In the genomic region with DNA sequence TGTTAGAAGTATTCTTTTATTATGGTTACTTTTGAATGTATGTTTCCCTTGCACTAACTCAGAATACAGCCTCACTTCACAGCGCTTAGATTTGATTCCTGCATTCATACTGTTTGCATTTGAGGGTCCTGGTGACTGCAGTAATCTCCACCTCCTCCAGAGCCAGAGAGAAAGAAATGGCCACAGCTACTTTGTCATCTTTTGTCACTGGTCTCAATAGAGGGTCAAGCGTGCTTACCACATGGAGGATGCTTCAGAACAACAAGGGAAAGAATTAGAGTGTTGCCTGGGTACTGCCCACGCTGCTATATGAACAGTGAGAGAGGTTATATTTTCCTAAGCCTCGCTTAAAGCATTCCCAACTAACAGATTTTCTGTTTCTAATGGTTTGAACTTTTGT, we compare ENCODE assay signal across 22 cellular contexts.
"Had no signal": no experiment of that assay in that cellular context is flagged by ENCODE, and none has a peak within 500 bp of the region (broad histone marks: within the 10 kb centered on the region; RNA-seq: fewer than 3 reads in every experiment).

No MANE protein-coding gene starts in this region.

- H3K4me1 Mint-ChIP-seq: activated CD4-positive, alpha-beta T cell treated with anti-CD3 and anti-CD28 coated beads, Interleukin-2, amount 10 ng/mL, durations not matched to agents 7 days and 5 days had no signal

- H3K4me2 ChIP-seq: KMS-11 had no signal

- H3K27ac Mint-ChIP-seq: activated CD4-positive, alpha-beta memory T cell treated with anti-CD3 and anti-CD28 coated beads for 36 hours; activated CD4-positive, alpha-beta T cell treated with anti-CD3 and anti-CD28 coated beads, Interleukin-2, amount 10 ng/mL, durations not matched to agents 7 days and 5 days; activated naive CD4-positive, alpha-beta T cell treated with anti-CD3 and anti-CD28 coated beads for 36 hours; activated naive CD8-positive, alpha-beta T cell had no signal

- ATAC-seq: activated T-cell treated with anti-CD3 and anti-CD28 coated beads, Interleukin-2, amount 50 U/mL, for 4 hours had no signal

- H3K36me3 ChIP-seq: brain microvascular endothelial cell, MG63 had no signal

- DNase-seq: activated CD4-positive, alpha-beta memory T cell treated with anti-CD3 and anti-CD28 coated beads for 36 hours; activated CD4-positive, alpha-beta T cell treated with anti-CD3 and anti-CD28 coated beads, Interleukin-2, amount 10 ng/mL, durations not matched to agents 7 days and 5 days; activated CD4-positive, CD25-positive, alpha-beta regulatory T cell; activated CD8-positive, alpha-beta memory T cell treated with anti-CD3 and anti-CD28 coated beads for 24 hours; activated effector memory CD4-positive, alpha-beta T cell treated with anti-CD3 and anti-CD28 coated beads, Interleukin-2, amount 50 U/mL, for 16 hours; activated naive CD4-positive, alpha-beta T cell treated with anti-CD3 and anti-CD28 coated beads for 36 hours; activated T-cell treated with anti-CD3 and anti-CD28 coated beads, Interleukin-2, amount 50 U/mL, for 4 hours; amygdala; brain microvascular endothelial cell; MG63; MV-4-11; NCI-H1092 treated with DMSO at 0.1 percent for 48 hours; NCI-H1417 treated with DMSO at 0.1 percent for 48 hours; NCI-H1694; NCI-H2029; NCI-H345; NCI-H510A treated with DMSO at 0.1 percent for 48 hours; SHP77 treated with DMSO at 0.1 percent for 48 hours; T-helper 1 cell had no signal

- H3K27ac ChIP-seq: brain microvascular endothelial cell, KMS-11, VCaP had no signal

- H3K4me3 Mint-ChIP-seq: activated CD4-positive, alpha-beta memory T cell treated with anti-CD3 and anti-CD28 coated beads for 36 hours; activated CD4-positive, alpha-beta T cell treated with anti-CD3 and anti-CD28 coated beads, Interleukin-2, amount 10 ng/mL, durations not matched to agents 7 days and 5 days; activated naive CD4-positive, alpha-beta T cell treated with anti-CD3 and anti-CD28 coated beads for 36 hours; activated naive CD8-positive, alpha-beta T cell; activated T-cell treated with anti-CD3 and anti-CD28 coated beads, Interleukin-2, amount 50 U/mL, for 4 hours had no signal

- H3K9me3 Mint-ChIP-seq: activated CD4-positive, alpha-beta memory T cell treated with anti-CD3 and anti-CD28 coated beads for 36 hours; activated CD4-positive, alpha-beta T cell treated with anti-CD3 and anti-CD28 coated beads, Interleukin-2, amount 10 ng/mL, durations not matched to agents 7 days and 5 days; activated naive CD4-positive, alpha-beta T cell treated with anti-CD3 and anti-CD28 coated beads for 36 hours; activated T-cell treated with anti-CD3 and anti-CD28 coated beads, Interleukin-2, amount 50 U/mL, for 4 hours had no signal

- H3K4me3 ChIP-seq: MG63 had no signal

- H3K27me3 Mint-ChIP-seq: activated CD4-positive, alpha-beta T cell treated with anti-CD3 and anti-CD28 coated beads, Interleukin-2, amount 10 ng/mL, durations not matched to agents 7 days and 5 days; activated naive CD8-positive, alpha-beta T cell had no signal

- H3K9ac ChIP-seq: KMS-11 had no signal

- H3K9me3 ChIP-seq: MG63 had no signal

- H3K27me3 ChIP-seq: brain microvascular endothelial cell, MG63 had no signal

- H3K36me3 Mint-ChIP-seq: activated CD4-positive, alpha-beta memory T cell treated with anti-CD3 and anti-CD28 coated beads for 36 hours; activated naive CD8-positive, alpha-beta T cell had no signal
